24 cellular contexts compared by ENCODE assay signal in the genomic region with DNA sequence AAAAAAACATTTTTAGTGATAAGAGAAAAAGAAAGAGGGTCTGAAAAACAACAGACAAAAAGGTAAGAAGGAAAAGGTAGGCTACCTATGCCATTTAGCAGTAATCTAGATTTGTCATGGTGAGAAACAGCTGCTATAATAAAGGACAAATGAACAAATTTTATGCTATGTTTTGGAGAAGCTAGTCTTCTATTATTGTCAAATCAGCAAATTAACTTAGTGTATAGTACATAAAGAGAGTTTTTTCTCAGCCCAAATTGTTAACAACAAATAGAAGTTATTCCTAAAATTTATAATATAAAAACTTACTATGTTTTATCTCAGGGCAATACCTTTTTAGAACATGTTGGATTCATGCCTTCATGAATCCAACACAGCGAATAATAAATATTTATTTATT.
"Had no signal": no experiment of that assay in that cellular context is flagged by ENCODE, and none has a peak within 500 bp of the region (broad histone marks: within the 10 kb centered on the region; RNA-seq: fewer than 3 reads in every experiment).

No MANE protein-coding gene starts in this region.

- DNase-seq: hippocampal formation; kidney; left ventricle myocardium inferior; mesendoderm; naive thymus-derived CD8-positive, alpha-beta T cell; nucleus accumbens; pancreas; posterior cingulate gyrus; retina; right cardiac atrium; sigmoid colon; stimulated activated CD4-positive, alpha-beta T cell treated with anti-CD3 and anti-CD28 coated beads, Interleukin-1b, Interleukin-23, amount 100 ng/mL, for 48 hours; stimulated activated CD4-positive, alpha-beta T cell treated with anti-CD3 and anti-CD28 coated beads, Interleukin-2, amount 100 ng/mL, for 48 hours; stimulated activated CD4-positive, alpha-beta T cell treated with anti-CD3 and anti-CD28 coated beads, Interleukin-4, amount 100 ng/mL, for 4 hours; stimulated activated CD8-positive, alpha-beta memory T cell treated with anti-CD3 and anti-CD28 coated beads, Interleukin-4, amount 100 ng/mL, for 48 hours; stimulated activated naive CD4-positive, alpha-beta T cell treated with Interleukin-2 at 50 U/mL for 16 hours; tibial artery; uterus had no signal

- H3K4me1 ChIP-seq: left ventricle myocardium inferior, pancreas, prostate gland, suprapubic skin, uterus had no signal

- H3K4me2 ChIP-seq: smooth muscle cell had no signal

- H3K9me3 ChIP-seq: left ventricle myocardium inferior, pancreas, prostate gland, sigmoid colon, suprapubic skin, thoracic aorta, tibial artery, uterus had no signal

- H3K27ac ChIP-seq: left ventricle myocardium inferior, pancreas, prostate gland, sigmoid colon, suprapubic skin, thoracic aorta, tibial artery, uterus had no signal

- H3K36me3 ChIP-seq: pancreas, prostate gland, uterus had no signal

- H3K4me3 ChIP-seq: left ventricle myocardium inferior, lung, pancreas, prostate gland, sigmoid colon, smooth muscle cell, suprapubic skin, thoracic aorta, tibial artery, uterus had no signal

- ATAC-seq: naive thymus-derived CD8-positive, alpha-beta T cell; pancreas; right cardiac atrium; stimulated activated memory B cell treated with anti-CD40 and anti-IgM and Interleukin-4, amounts not matched to agents 10 μg/mL and 1 μg/mL and 100 μg/mL, for 72 hours had no signal

- H3K27me3 ChIP-seq: pancreas, sigmoid colon, suprapubic skin, tibial artery, uterus had no signal

- FAIRE-seq: kidney, pancreas had no signal
